19 cellular contexts compared by ENCODE assay signal in the genomic region with DNA sequence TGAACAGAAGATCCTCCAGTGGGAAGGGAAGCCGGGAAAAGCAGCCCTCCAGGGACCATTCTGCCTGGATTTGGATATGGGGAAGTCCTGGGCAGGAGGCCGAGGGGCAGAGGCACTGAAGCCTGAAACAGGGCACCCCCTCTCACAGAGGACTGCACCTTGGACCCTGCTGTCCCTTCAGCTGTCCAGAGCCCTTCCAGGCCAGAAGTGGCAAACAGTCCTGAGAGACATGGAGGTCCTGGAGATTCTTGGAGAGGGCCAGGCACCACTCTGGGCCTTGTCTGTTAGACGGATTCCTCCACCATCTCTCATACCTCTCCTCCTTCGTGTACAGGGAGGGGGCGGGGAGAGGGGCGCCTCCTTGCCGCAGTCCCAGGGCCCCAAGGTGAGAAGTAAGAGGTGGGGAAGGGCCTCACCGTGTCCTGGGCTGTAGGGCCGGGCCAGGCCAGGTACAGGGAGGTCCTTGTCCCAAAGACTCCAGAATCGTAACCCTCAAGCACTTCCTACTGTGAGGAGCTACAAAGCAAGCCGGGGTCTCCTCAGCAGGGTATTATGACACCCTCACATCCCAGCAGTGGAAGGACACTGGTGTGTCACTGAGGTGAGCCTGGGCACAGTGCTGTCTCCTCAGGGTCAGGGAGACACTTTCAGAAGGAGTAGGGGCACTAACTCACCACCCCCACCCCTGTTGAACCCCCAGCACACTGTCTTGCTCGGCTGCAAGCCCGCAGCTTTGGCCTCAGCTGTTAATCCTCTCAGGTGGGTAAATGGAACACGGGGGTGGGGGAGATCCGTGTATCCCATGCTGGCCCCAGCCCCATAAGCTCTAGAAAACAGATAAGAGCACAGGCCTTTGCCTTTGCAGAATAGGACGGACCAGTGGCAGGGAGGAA. TPM values are rescaled to one million over a fixed set of nuclear protein-coding genes. Genes with fewer than 3 reads are reported as not detected.
"Had no signal": no experiment of that assay in that cellular context is flagged by ENCODE, and none has a peak within 500 bp of the region (broad histone marks: within the 10 kb centered on the region; RNA-seq: fewer than 3 reads in every experiment).

No MANE protein-coding gene starts in this region.

- DNase-seq: activated CD4-positive, alpha-beta memory T cell treated with anti-CD3 and anti-CD28 coated beads, Interleukin-2, amount 10 ng/mL, durations not matched to agents 7 days and 5 days; activated CD4-positive, alpha-beta T cell treated with anti-CD3 and anti-CD28 coated beads for 1 hour; activated naive CD8-positive, alpha-beta T cell treated with anti-CD3 and anti-CD28 coated beads, Interleukin-2, amount 10 ng/mL, durations not matched to agents 7 days and 5 days; activated T-cell treated with anti-CD3 and anti-CD28 coated beads, Interleukin-2, amount 50 U/mL, for 48 hours; heart right ventricle; mucosa of descending colon; nucleus accumbens; sigmoid colon; stimulated activated CD4-positive, alpha-beta T cell treated with anti-CD3 and anti-CD28 coated beads, Interleukin-4, amount 100 ng/mL, for 1 hour; stimulated activated CD8-positive, alpha-beta memory T cell treated with anti-CD3 and anti-CD28 coated beads, Interleukin-4, amount 100 ng/mL, for 48 hours; SW 1271 had no signal

- FAIRE-seq: endothelial cell of umbilical vein, frontal cortex had no signal

- H3K36me3 ChIP-seq: ascending aorta, heart right ventricle, sigmoid colon, vagina had no signal

- H3K4me3 ChIP-seq: ascending aorta, heart right ventricle, lung, mucosa of descending colon, psoas muscle, sigmoid colon, thoracic aorta, vagina had no signal

- H3K4me1 ChIP-seq: ascending aorta, sigmoid colon, vagina had no signal

- H3K9me3 ChIP-seq: ascending aorta, heart right ventricle, mucosa of descending colon, psoas muscle, sigmoid colon, thoracic aorta, vagina had no signal

- ATAC-seq: mucosa of descending colon; naive thymus-derived CD8-positive, alpha-beta T cell had no signal

- H3K27ac ChIP-seq: ascending aorta, psoas muscle, sigmoid colon, thoracic aorta, vagina had no signal

- H3K27me3 ChIP-seq: ascending aorta, heart right ventricle, sigmoid colon, vagina had no signal

RNA-seq across cellular contexts. Expression of a gene that starts 16.6 kb away (rescaled TPM):
- total RNA-seq: activated CD4-positive, alpha-beta memory T cell treated with anti-CD3 and anti-CD28 coated beads, Interleukin-2, amount 10 ng/mL, durations not matched to agents 7 days and 5 days; activated naive CD8-positive, alpha-beta T cell treated with anti-CD3 and anti-CD28 coated beads, Interleukin-2, amount 10 ng/mL, durations not matched to agents 7 days and 5 days; endothelial cell of umbilical vein had no signal
